8 cellular contexts compared by ENCODE assay signal in genomic region chr15:91857772-91858171, GRCh38. TPM values are rescaled to one million over a fixed set of nuclear protein-coding genes. Genes with fewer than 3 reads are reported as not detected.
DNase-seq lines count a peak whose midpoint lies in the region; ATAC-seq, FAIRE-seq and TF ChIP-seq lines count a peak whose summit lies in the region.

No MANE protein-coding gene starts in this region.

- CTCF ChIA-PET in CD4-positive, alpha-beta memory T cell (lab: Charles Lee; ENCODE audit: partially characterized antibody), result interaction anchor here (1.0 to 1.8 kb wide), 3 partner anchors 8 to 219 kb away, joined by 3 to 5 read pairs (median 3); no protein-coding TSS in a partner anchor

- peaks cover 0 to 2% (median 0%) of the 10 kb centered on the region in 8 donors for H3K9me3 Mint-ChIP-seq in CD4-positive, alpha-beta memory T cell

- H3K27me3 ChIP-seq in CD4-positive, alpha-beta memory T cell (ENCODE audit: insufficient read depth, low read length), result no peaks in the 10 kb centered on the region

- no peak for TF ChIP-seq CTCF in D721Med (IDR thresholded peaks at IDR 0.05; ENCODE audit: insufficient read depth, missing control alignments)

- peak overlapping the region; percentile 48 to 96 (median 90) for H3K4me3 Mint-ChIP-seq in CD4-positive, alpha-beta memory T cell

- ATAC-seq in HG03280 (IDR thresholded peaks at IDR 0.05; ENCODE audit: unreplicated experiment), result peak; percentile 37

- no peaks in the 10 kb centered on the region for H3K27me3 Mint-ChIP-seq in CD4-positive, alpha-beta memory T cell

- peak; percentile 83 to 91 (median 85) for DNase-seq in CD4-positive, alpha-beta memory T cell
- DNase-seq in GM19240 (ENCODE audit: insufficient read length, low spot score) (peak; percentile 19), activated T-helper 1 cell treated with Interleukin-2 at 50 U/mL for 16 hours (ENCODE audit: low read depth) (peak; percentile 17), COLO829 (ENCODE audit: low spot score) (no peak), cerebellar nuclear complex (lab: John Stamatoyannopoulos, UW) (no peak), NCI-H2196 treated with DMSO at 0.1 percent for 48 hours (lab: John Stamatoyannopoulos, UW; ENCODE audit: unreplicated experiment) (no peak), D721Med (ENCODE audit: insufficient read length, low spot score) (no peak)

- FAIRE-seq in D721Med (lab: Jason Lieb, UNC), result no peak

- H3K27ac Mint-ChIP-seq in CD4-positive, alpha-beta memory T cell, result peak overlapping the region; percentile 92 to 98 (median 96)

- no peaks in the 10 kb centered on the region for H3K9me3 ChIP-seq in CD4-positive, alpha-beta memory T cell (ENCODE audit: control insufficient read depth in 1 of 2, low read length in 2 of 2)

- peaks cover 6 to 13% of the 10 kb centered on the region in 2 donors for H3K36me3 Mint-ChIP-seq in CD4-positive, alpha-beta memory T cell

- peak overlapping the region; percentile 54 for H3K27ac ChIP-seq in CD4-positive, alpha-beta memory T cell (ENCODE audit: low read depth, low read length)

- intact Hi-C loops in CD4-positive, alpha-beta memory T cell (cut with micrococcal nuclease), result loop anchor here (1.0 to 5.0 kb wide), 3 partner anchors 10 to 925 kb away; partner anchors contain the start of gene HDDC3

- peaks cover 83% of the 10 kb centered on the region for H3K4me1 ChIP-seq in CD4-positive, alpha-beta memory T cell (ENCODE audit: insufficient read depth, low read length)

- no peak overlapping the region for H3K4me3 ChIP-seq in CD4-positive, alpha-beta memory T cell (ENCODE audit: low read length in 2 of 2)

- peaks cover 56 to 85% (median 74%) of the 10 kb centered on the region in 4 donors for H3K4me1 Mint-ChIP-seq in CD4-positive, alpha-beta memory T cell

- POLR2A ChIA-PET in CD4-positive, alpha-beta memory T cell (lab: Charles Lee; ENCODE audit: partially characterized antibody), result no interaction called here

- H3K36me3 ChIP-seq in CD4-positive, alpha-beta memory T cell (ENCODE audit: insufficient read depth, low read length), result no peaks in the 10 kb centered on the region

RNA-seq across cellular contexts. Expression of gene SLCO3A1, which starts 4.3 kb away (rescaled TPM):
- 10 to 100 TPM; 30.9 to 31.5 TPM for total RNA-seq in CD4-positive, alpha-beta memory T cell
- polyA plus RNA-seq in CD4-positive, alpha-beta memory T cell, result 10 to 100 TPM; 32.4 to 61.3 TPM

Comparison
In these comparisons a context has a peak if more than half of its experiments do, and no peak if none do; other contexts are left out.
1. DNase-seq: peak in CD4-positive, alpha-beta memory T cell (5 of 5), GM19240 (single experiment) and activated T-helper 1 cell treated with Interleukin-2 at 50 U/mL for 16 hours (single experiment); none in COLO829 (single experiment), cerebellar nuclear complex (0 of 2), NCI-H2196 treated with DMSO at 0.1 percent for 48 hours (single experiment) and D721Med (single experiment).